22 cellular contexts compared by ENCODE assay signal in genomic region chr20:19750207-19750606, GRCh38. TPM values are rescaled to one million over a fixed set of nuclear protein-coding genes. Genes with fewer than 3 reads are reported as not detected.
A peak's percentile ranks its signal among the peaks of the same experiment; 100 is the strongest.
DNase-seq lines count a peak whose midpoint lies in the region; ATAC-seq, FAIRE-seq and TF ChIP-seq lines count a peak whose summit lies in the region.
"Had no signal": no experiment of that assay in that cellular context is flagged by ENCODE, and none has a peak within 500 bp of the region (broad histone marks: within the 10 kb centered on the region; RNA-seq: fewer than 3 reads in every experiment).

No MANE protein-coding gene starts in this region.

- no peaks in the 10 kb centered on the region for H3K36me3 Mint-ChIP-seq in glutamatergic neuron (ENCODE audit: unreplicated experiment)
- no peaks in the 10 kb centered on the region for H3K36me3 Mint-ChIP-seq in natural killer cell treated with Interleukin-12 subunit alpha and Interleukin-12 subunit beta and Interleukin-15 and Interleukin-18, amount 100 ng/mL, for 72 hours
- H3K36me3 Mint-ChIP-seq: naive thymus-derived CD8-positive, alpha-beta T cell had no signal

- FAIRE-seq in pancreas (lab: Jason Lieb, UNC), result no peak
- FAIRE-seq: GM12878 had no signal

- peaks cover 16% of the 10 kb centered on the region for H3K4me1 Mint-ChIP-seq in glutamatergic neuron (ENCODE audit: low read depth, unreplicated experiment)
- H3K4me1 Mint-ChIP-seq in natural killer cell treated with Interleukin-12 subunit alpha and Interleukin-12 subunit beta and Interleukin-15 and Interleukin-18, amount 100 ng/mL, for 72 hours (ENCODE audit: low read depth in 2 of 2), result no peaks in the 10 kb centered on the region

- no peak for ATAC-seq in pancreas
- no peak for ATAC-seq in natural killer cell treated with Interleukin-12 subunit alpha and Interleukin-12 subunit beta and Interleukin-15 and Interleukin-18, amount 100 ng/mL, for 72 hours
- ATAC-seq: naive thymus-derived CD8-positive, alpha-beta T cell had no signal

- intact Hi-C loops in A673 (cut with micrococcal nuclease; ENCODE audit: unreplicated experiment) (no loop called here), pancreas (cut with DNase I) (no loop called here)

- WGBS in pancreas, 2 donors, result 79 to 87% methylated on average over 4 of the region's 4 CpGs

- POLR2A ChIA-PET in A673 (lab: Charles Lee; ENCODE audit: low non-redundant PET), result no interaction called here

- H3K9ac ChIP-seq in SK-N-MC (ENCODE audit: insufficient read length), result no peak overlapping the region
- H3K9ac ChIP-seq: GM23248 had no signal

- H3K4me1 ChIP-seq in A673 (ENCODE audit: insufficient read depth, low read length, poor library complexity, severe bottlenecking), result peaks cover 28% of the 10 kb centered on the region
- H3K4me1 ChIP-seq in pancreas, result no peaks in the 10 kb centered on the region

- DNase-seq in A673 (ENCODE audit: low spot score) (peak; percentile 72), MV-4-11 (lab: John Stamatoyannopoulos, UW) (peak; percentile 57), SK-N-MC (ENCODE audit: low read depth, low spot score) (no peak), glutamatergic neuron (no peak), pancreas (no peak), NCI-H2029 (lab: John Stamatoyannopoulos, UW) (no peak)
- no peak for DNase-seq in natural killer cell treated with Interleukin-12 subunit alpha and Interleukin-12 subunit beta and Interleukin-15 and Interleukin-18, amount 100 ng/mL, for 72 hours (ENCODE audit: low spot score)
- DNase-seq in stimulated activated naive CD4-positive, alpha-beta T cell (lab: John Stamatoyannopoulos, UW), result no peak
- DNase-seq: activated CD4-positive, alpha-beta T cell treated with anti-CD3 and anti-CD28 coated beads, Interleukin-2, amount 50 U/mL, for 48 hours; GM23248; IMR-90; mesenchymal stem cell; MG63; naive thymus-derived CD8-positive, alpha-beta T cell; NCI-H2081 treated with DMSO at 0.1 percent for 48 hours; NCI-H69 had no signal

- H3K36me3 ChIP-seq in A673 (ENCODE audit: insufficient read depth, low read length, poor library complexity, severe bottlenecking) (no peaks in the 10 kb centered on the region), SK-N-MC (ENCODE audit: insufficient read depth, low read length) (no peaks in the 10 kb centered on the region), pancreas (no peaks in the 10 kb centered on the region)
- H3K36me3 ChIP-seq: cardiac muscle cell, MG63, suprapubic skin had no signal

- BruUV-seq in A673 (replicated peaks; lab: Mats Ljungman, UMichigan), result no TSS peak

- H3K27ac ChIP-seq in A673 (ENCODE audit: low read depth, low read length, poor library complexity, severe bottlenecking) (peak overlapping the region; percentile 58), SK-N-MC (peak overlapping the region; percentile 57; the same call in 1 of the 2 replicates), pancreas (peak overlapping the region in 1 of 4 donors; percentile 53)
- H3K27ac ChIP-seq: cardiac muscle cell, GM23248, suprapubic skin had no signal

- H3K27ac Mint-ChIP-seq in glutamatergic neuron (ENCODE audit: unreplicated experiment), result peak overlapping the region; percentile 68
- H3K27ac Mint-ChIP-seq in natural killer cell treated with Interleukin-12 subunit alpha and Interleukin-12 subunit beta and Interleukin-15 and Interleukin-18, amount 100 ng/mL, for 72 hours, result no peak overlapping the region
- H3K27ac Mint-ChIP-seq: naive thymus-derived CD8-positive, alpha-beta T cell; WTC11 had no signal

- H3K4me3 ChIP-seq in A673 (ENCODE audit: low read depth, low read length, poor library complexity, severe bottlenecking) (no peak overlapping the region), SK-N-MC (peak overlapping the region; percentile 17; the same call in 1 of the 2 replicates), pancreas (no peak overlapping the region)
- H3K4me3 ChIP-seq: cardiac muscle cell, GM12878, GM23248, MG63, suprapubic skin had no signal

- peaks cover 3% of the 10 kb centered on the region for H3K27me3 Mint-ChIP-seq in glutamatergic neuron (ENCODE audit: unreplicated experiment)
- H3K27me3 Mint-ChIP-seq in natural killer cell treated with Interleukin-12 subunit alpha and Interleukin-12 subunit beta and Interleukin-15 and Interleukin-18, amount 100 ng/mL, for 72 hours, result peaks cover 26 to 45% of the 10 kb centered on the region in 2 donors

- TF ChIP-seq CTCF in A673 (conservative IDR thresholded peaks at IDR 0.05; ENCODE audit: low read depth, low read length), result no peak
- TF ChIP-seq CTCF in glutamatergic neuron (IDR thresholded peaks at IDR 0.05; ENCODE audit: partially characterized antibody, unreplicated experiment), result no peak
- TF ChIP-seq CTCF in pancreas (IDR thresholded peaks at IDR 0.05), result no peak

- CTCF ChIA-PET in A673 (lab: Charles Lee), result no interaction called here

- peaks cover 3% of the 10 kb centered on the region for H3K9me3 Mint-ChIP-seq in glutamatergic neuron (ENCODE audit: unreplicated experiment)
- H3K9me3 Mint-ChIP-seq in natural killer cell treated with Interleukin-12 subunit alpha and Interleukin-12 subunit beta and Interleukin-15 and Interleukin-18, amount 100 ng/mL, for 72 hours, result peaks cover 5% of the 10 kb centered on the region

- no peak overlapping the region for H3K4me3 Mint-ChIP-seq in glutamatergic neuron (ENCODE audit: unreplicated experiment)
- no peak overlapping the region for H3K4me3 Mint-ChIP-seq in natural killer cell treated with Interleukin-12 subunit alpha and Interleukin-12 subunit beta and Interleukin-15 and Interleukin-18, amount 100 ng/mL, for 72 hours
- H3K4me3 Mint-ChIP-seq: naive thymus-derived CD8-positive, alpha-beta T cell; WTC11 had no signal

- H3K27me3 ChIP-seq in A673 (replicated peaks; ENCODE audit: insufficient read depth, low read depth, low read length, poor library complexity) (no peaks in the 10 kb centered on the region), pancreas (no peaks in the 10 kb centered on the region)
- H3K27me3 ChIP-seq: cardiac muscle cell, MG63, suprapubic skin had no signal

- H3K9me3 ChIP-seq in A673 (ENCODE audit: low read depth, low read length, poor library complexity, severe bottlenecking), result no peaks in the 10 kb centered on the region
- peaks cover 7% of the 10 kb centered on the region; the same call in 1 of the 2 replicates for H3K9me3 ChIP-seq in SK-N-MC (ENCODE audit: low read depth, low read length)
- no peaks in the 10 kb centered on the region for H3K9me3 ChIP-seq in pancreas
- H3K9me3 ChIP-seq: MG63, suprapubic skin had no signal

RNA-seq across cellular contexts. Expression of gene RIN2, which starts 7.9 kb away (rescaled TPM):
- 14.6 and 18.5 TPM in 2 replicates for total RNA-seq in A673 (2021)
- total RNA-seq in glutamatergic neuron (ENCODE audit: unreplicated experiment), result 108 TPM
- total RNA-seq in pancreas, result 10 to 100 TPM; 17.3 to 42.6 (median 21.6) TPM
- polyA plus RNA-seq in pancreas, result 10 to 100 TPM; 10.2 to 24.3 TPM
- total RNA-seq in natural killer cell treated with Interleukin-12 subunit alpha and Interleukin-12 subunit beta and Interleukin-15 and Interleukin-18, amount 100 ng/mL, for 72 hours, result not detected
- total RNA-seq: OCI-LY7; T-helper 2 cell treated with Interferon-gamma antibody and Interleukin-4, amounts not matched to agents 100 ng/mL and 5 ng/mL, for 36 hours had no signal
- polyA plus RNA-seq: naive thymus-derived CD8-positive, alpha-beta T cell had no signal

Comparison
In these comparisons a context has a peak if more than half of its experiments do, and no peak if none do; other contexts are left out.
1. DNase-seq: peak in A673 (single experiment) and MV-4-11 (single experiment); none in SK-N-MC (single experiment), glutamatergic neuron (single experiment), pancreas (0 of 6), NCI-H2029 (single experiment), natural killer cell treated with Interleukin-12 subunit alpha and Interleukin-12 subunit beta and Interleukin-15 and Interleukin-18, amount 100 ng/mL, for 72 hours (single experiment) and stimulated activated naive CD4-positive, alpha-beta T cell (0 of 6).
2. RNA of gene RIN2, which starts 7.9 kb away (total RNA-seq): 108 TPM in glutamatergic neuron (single experiment), 17.3 to 42.6 TPM in pancreas and 14.6 to 18.5 TPM in A673; not detected in natural killer cell treated with Interleukin-12 subunit alpha and Interleukin-12 subunit beta and Interleukin-15 and Interleukin-18, amount 100 ng/mL, for 72 hours; every median in the first group is over 10 times any median in the second.